In the genomic region with DNA sequence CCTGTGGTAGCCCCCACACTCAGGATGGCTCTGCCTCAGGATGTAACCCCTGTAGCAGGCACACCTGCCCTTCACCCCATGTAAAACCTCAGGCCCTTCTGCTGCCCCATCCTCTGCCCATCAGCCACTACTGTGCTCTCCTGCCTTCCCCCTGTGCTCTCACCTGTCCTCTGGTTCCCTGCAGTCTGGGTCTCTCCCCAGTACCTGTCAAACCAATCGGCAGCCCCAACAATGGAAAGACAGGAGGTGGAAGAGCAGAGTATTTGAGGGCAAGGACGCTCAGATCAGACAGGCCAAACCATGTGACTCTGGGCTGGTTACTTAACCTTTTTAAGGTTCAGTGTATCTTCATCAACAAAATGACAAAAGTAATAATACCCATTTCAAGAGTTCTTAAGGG, we compare ENCODE assay signal across 28 cellular contexts. TPM values are rescaled to one million over a fixed set of nuclear protein-coding genes. Genes with fewer than 3 reads are reported as not detected.
"Had no signal": no experiment of that assay in that cellular context is flagged by ENCODE, and none has a peak within 500 bp of the region (broad histone marks: within the 10 kb centered on the region; RNA-seq: fewer than 3 reads in every experiment).

No MANE protein-coding gene starts in this region.

- ATAC-seq: activated CD8-positive, alpha-beta T cell treated with anti-CD3 and anti-CD28 coated beads for 36 hours; body of pancreas; K562 had no signal

- DNase-seq: activated CD4-positive, alpha-beta T cell treated with anti-CD3 and anti-CD28 coated beads, Interleukin-2, amount 50 U/mL, for 1 hour; activated CD4-positive, CD25-positive, alpha-beta regulatory T cell; activated CD8-positive, alpha-beta memory T cell treated with anti-CD3 and anti-CD28 coated beads, Interleukin-2, amount 50 U/mL, for 4 hours; activated CD8-positive, alpha-beta T cell treated with anti-CD3 and anti-CD28 coated beads for 36 hours; activated effector memory CD4-positive, alpha-beta T cell treated with Interleukin-2 at 50 U/mL for 16 hours; activated naive CD4-positive, alpha-beta T cell; activated T-cell treated with anti-CD3 and anti-CD28 coated beads, Interleukin-2, amount 50 U/mL, for 1 hour; aorta; body of pancreas; central memory CD4-positive, alpha-beta T cell; Karpas-422; MM.1S; NCI-H1105; NCI-H1436; NCI-H1694 treated with DMSO at 0.1 percent for 48 hours; NCI-H2029 treated with DMSO at 0.1 percent for 48 hours; NCI-H345; NCI-H510A; NCI-H69; Right ventricle myocardium superior; RPMI8226; SJCRH30; SK-N-SH; T-helper 1 cell had no signal

- H3K4me1 ChIP-seq: SJCRH30 had no signal

- H3K27me3 ChIP-seq: body of pancreas, SJCRH30 had no signal

- H3K9me3 ChIP-seq: body of pancreas, SJCRH30, SK-N-SH had no signal

- H3K4me3 ChIP-seq: body of pancreas, K562, SJCRH30 had no signal

- H3K27ac ChIP-seq: SJCRH30, VCaP had no signal

- H3K36me3 ChIP-seq: SJCRH30 had no signal

RNA-seq across cellular contexts. Expression of a gene that starts 35.8 kb away (rescaled TPM):
- total RNA-seq: activated CD8-positive, alpha-beta T cell treated with anti-CD3 and anti-CD28 coated beads for 36 hours; bronchial epithelial cell; SJCRH30; T-helper 2 cell treated with Interferon-gamma antibody and Interleukin-4, amounts not matched to agents 100 ng/mL and 5 ng/mL, for 36 hours had no signal

RNA-seq across cellular contexts. Expression of a gene that starts 47.6 kb away (rescaled TPM):
- total RNA-seq: activated CD8-positive, alpha-beta T cell treated with anti-CD3 and anti-CD28 coated beads for 36 hours; K562; Right ventricle myocardium superior; SJCRH30; T-helper 2 cell treated with Interferon-gamma antibody and Interleukin-4, amounts not matched to agents 100 ng/mL and 5 ng/mL, for 36 hours had no signal
